ENCODE assay signal across 2 cellular contexts in genomic region chr18:48917579-48918101, GRCh38.
TF ChIP-seq lines count a peak whose summit lies in the region.

No MANE protein-coding gene starts in this region.

TF ChIP-seq in SK-N-SH treated with all-trans-retinoic acid at 6 μM for 48 hours, 23 proteins besides CTCF, POLR2A, EP300 and RAD21 (continued from another document):
- TF ChIP-seq TSHZ2 (CRISPR knock-in tag; IDR thresholded peaks at IDR 0.05) (no peak), PPARA (CRISPR knock-in tag; IDR thresholded peaks at IDR 0.05; ENCODE audit: borderline replicate concordance) (no peak), CREB5 (CRISPR knock-in tag; IDR thresholded peaks at IDR 0.05; ENCODE audit: low read depth) (no peak), CSDC2 (CRISPR knock-in tag; IDR thresholded peaks at IDR 0.05) (no peak), PATZ1 (CRISPR knock-in tag; IDR thresholded peaks at IDR 0.05; ENCODE audit: borderline replicate concordance) (no peak), ZNF565 (CRISPR knock-in tag; conservative IDR thresholded peaks at IDR 0.05; ENCODE audit: low read depth) (no peak), BACH2 (CRISPR knock-in tag; IDR thresholded peaks at IDR 0.05; ENCODE audit: borderline replicate concordance) (no peak), TOX (CRISPR knock-in tag; IDR thresholded peaks at IDR 0.05; ENCODE audit: borderline replicate concordance) (no peak), ZFP3 (CRISPR knock-in tag; IDR thresholded peaks at IDR 0.05) (no peak), ZNF70 (CRISPR knock-in tag; IDR thresholded peaks at IDR 0.05) (no peak), GLIS3 (CRISPR knock-in tag; IDR thresholded peaks at IDR 0.05) (no peak), POU6F1 (CRISPR knock-in tag; IDR thresholded peaks at IDR 0.05; ENCODE audit: borderline replicate concordance, low read depth) (no peak), CSRNP3 (CRISPR knock-in tag; IDR thresholded peaks at IDR 0.05) (no peak), RARB (CRISPR knock-in tag; IDR thresholded peaks at IDR 0.05) (no peak), ZFP30 (CRISPR knock-in tag; IDR thresholded peaks at IDR 0.05) (no peak), ZNF8 (CRISPR knock-in tag; IDR thresholded peaks at IDR 0.05) (no peak), OSR1 (CRISPR knock-in tag; IDR thresholded peaks at IDR 0.05) (no peak), ARNTL (CRISPR knock-in tag; IDR thresholded peaks at IDR 0.05; ENCODE audit: borderline replicate concordance, low read depth) (no peak)
TF ChIP-seq in SK-N-SH treated with all-trans-retinoic acid at 6 μM for 48 hours: peak in this region for 0.

TF ChIP-seq in SK-N-SH, 30 proteins besides CTCF, POLR2A, EP300 and RAD21 (continued from another document):
- TF ChIP-seq TEAD4 (IDR thresholded peaks at IDR 0.05; ENCODE audit: borderline replicate concordance, insufficient read depth): no peak
